11 cellular contexts compared by ENCODE assay signal in genomic region chr2:5187283-5187682, GRCh38.
"Had no signal": no experiment of that assay in that cellular context is flagged by ENCODE, and none has a peak within 500 bp of the region (broad histone marks: within the 10 kb centered on the region; RNA-seq: fewer than 3 reads in every experiment).

No MANE protein-coding gene starts in this region.

- H3K36me3 Mint-ChIP-seq: IgD-negative memory B cell had no signal

- H3K4me3 ChIP-seq: GM23248, HAP-1 had no signal

- H3K4me2 ChIP-seq: KMS-11 had no signal

- H3K4me3 Mint-ChIP-seq: HFFc6, IgD-negative memory B cell had no signal

- H3K27ac ChIP-seq: GM23248, HL-60, KMS-11 had no signal

- H3K9me3 ChIP-seq: HAP-1 had no signal

- H3K9ac ChIP-seq: GM23248, KMS-11 had no signal

- H3K4me1 Mint-ChIP-seq: IgD-negative memory B cell had no signal

- H3K4me1 ChIP-seq: HAP-1 had no signal

- ATAC-seq: HCT116, HepG2 had no signal

- H3K27me3 Mint-ChIP-seq: IgD-negative memory B cell had no signal

- H3K27ac Mint-ChIP-seq: HFFc6, IgD-negative memory B cell had no signal

- H2AFZ ChIP-seq: GM23248 had no signal

- H3K36me3 ChIP-seq: HAP-1 had no signal

- DNase-seq: GM23248, GOT3, HFFc6, Karpas-422, KBM-7 had no signal
